30 cellular contexts compared by ENCODE assay signal in the genomic region with DNA sequence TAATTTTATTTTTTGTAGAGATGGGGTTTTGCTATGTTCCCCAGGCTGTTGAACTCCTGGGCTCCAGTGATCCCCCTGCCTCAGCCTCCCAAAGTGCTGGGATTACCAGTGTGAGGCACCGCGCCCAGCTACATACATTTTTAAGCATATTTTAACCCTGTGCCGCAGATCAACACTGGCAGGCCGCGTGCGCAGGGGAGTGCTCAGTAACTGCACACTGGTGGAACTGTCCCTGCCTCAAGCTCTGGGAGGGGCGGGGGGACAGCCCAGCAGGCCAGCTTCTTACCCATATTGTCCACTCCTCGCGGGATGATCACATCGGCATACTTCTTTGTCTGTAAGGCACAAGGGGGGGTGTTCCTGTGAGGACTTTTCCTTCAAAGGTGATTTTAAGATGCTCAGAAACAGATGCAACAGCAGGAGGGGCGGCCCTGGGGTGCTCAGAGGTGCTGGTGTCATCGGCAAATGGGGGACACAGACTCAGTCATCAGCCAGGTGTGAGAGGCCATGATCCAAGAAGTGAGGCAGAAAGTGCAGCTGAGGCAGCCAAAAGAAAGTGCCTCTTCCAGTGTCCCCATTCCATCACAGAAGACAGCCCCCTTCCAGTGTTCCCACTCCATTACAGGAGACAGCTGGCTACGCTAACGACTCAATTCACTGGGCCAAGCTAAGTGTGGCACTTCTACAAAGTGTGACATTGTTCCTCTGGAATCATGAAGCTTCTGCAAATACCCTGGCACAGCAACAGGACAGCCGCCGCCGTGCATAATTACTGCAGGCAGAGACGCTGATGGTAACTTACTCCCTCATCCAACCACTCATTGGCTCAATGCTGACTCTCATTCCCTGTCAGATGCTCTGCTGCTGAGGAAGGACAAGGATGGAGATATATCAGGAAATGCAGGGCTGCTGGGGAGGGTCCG. TPM values are rescaled to one million over a fixed set of nuclear protein-coding genes. Genes with fewer than 3 reads are reported as not detected.
A peak's percentile ranks its signal among the peaks of the same experiment; 100 is the strongest.
DNase-seq lines count a peak whose midpoint lies in the region; ATAC-seq and TF ChIP-seq lines count a peak whose summit lies in the region.
"Had no signal": no experiment of that assay in that cellular context is flagged by ENCODE, and none has a peak within 500 bp of the region (broad histone marks: within the 10 kb centered on the region; RNA-seq: fewer than 3 reads in every experiment).

No MANE protein-coding gene starts in this region.

- H3K36me3 ChIP-seq in neuronal stem cell (replicated peaks in 1 of 2; ENCODE audit: control insufficient read depth in 2 of 2, insufficient read depth in 2 of 2, low read length in 2 of 2): peaks cover 70 to 96% of the 10 kb centered on the region in 2 donors
- peaks cover 71 to 93% (median 87%) of the 10 kb centered on the region in 4 donors for H3K36me3 ChIP-seq in esophagus muscularis mucosa

- no peak for TF ChIP-seq EP300 in esophagus muscularis mucosa (IDR thresholded peaks at IDR 0.05)

- peaks cover 17% of the 10 kb centered on the region for H3K79me1 ChIP-seq in neuronal stem cell (ENCODE audit: low read depth, low read length)

- no peaks in the 10 kb centered on the region for H3K9me3 ChIP-seq in right cardiac atrium (ENCODE audit: control insufficient read depth, low read length)
- no peaks in the 10 kb centered on the region for H3K9me3 ChIP-seq in neuronal stem cell (replicated peaks in 1 of 2; ENCODE audit: control insufficient read depth in 2 of 2, insufficient read depth in 1 of 2, low read depth in 1 of 2, low read length in 2 of 2)
- H3K9me3 ChIP-seq in esophagus muscularis mucosa: no peaks in the 10 kb centered on the region
- H3K9me3 ChIP-seq: Peyer's patch, SJSA1 had no signal

- no peak overlapping the region for H3K4me2 ChIP-seq in neuronal stem cell (ENCODE audit: insufficient read depth, low read length, poor library complexity, severe bottlenecking)
- H3K4me2 ChIP-seq: GM23338 had no signal

- no peak overlapping the region for H3K4ac ChIP-seq in neuronal stem cell (ENCODE audit: low read length)

- H3K27ac ChIP-seq in right cardiac atrium (ENCODE audit: low read length) (no peak overlapping the region), neuronal stem cell (replicated peaks; ENCODE audit: low read length) (no peak overlapping the region), esophagus muscularis mucosa (replicated peaks in 1 of 4) (no peak overlapping the region)
- H3K27ac ChIP-seq: Peyer's patch, SJSA1 had no signal

- H3K27me3 Mint-ChIP-seq in nephron progenitor cell (ENCODE audit: low read depth, poor library complexity): no peaks in the 10 kb centered on the region
- H3K27me3 Mint-ChIP-seq: naive B cell, progenitor cell of endocrine pancreas had no signal

- H3K36me3 Mint-ChIP-seq in nephron progenitor cell (ENCODE audit: low read depth): peaks cover 35% of the 10 kb centered on the region

- peak in 2 of 3 donors; percentile 66 to 78 for DNase-seq in right cardiac atrium
- no peak for DNase-seq in Right ventricle myocardium inferior (ENCODE audit: missing footprints)
- DNase-seq in globus pallidus (ENCODE audit: low spot score): peak; percentile 82
- DNase-seq in neuronal stem cell (ENCODE audit: low spot score): no peak
- DNase-seq in nephron progenitor cell: no peak
- no peak for DNase-seq in esophagus muscularis mucosa (ENCODE audit: extremely low spot score)
- DNase-seq: activated CD4-positive, alpha-beta T cell treated with anti-CD3 and anti-CD28 coated beads for 1 hour; activated CD8-positive, alpha-beta memory T cell treated with anti-CD3 and anti-CD28 coated beads for 24 hours; activated gamma-delta T cell treated with Interleukin-2 at 50 U/mL for 16 hours; activated T-cell treated with anti-CD3 and anti-CD28 coated beads, Interleukin-2, amount 50 U/mL, for 1 hour; AML-193; dermis blood vessel endothelial cell; DMS53; glutamatergic neuron; Karpas-422; mesendoderm; MV-4-11; naive B cell; NCI-H146; Peyer's patch; stimulated activated CD8-positive, alpha-beta memory T cell treated with anti-CD3 and anti-CD28 coated beads, Interleukin-4, amount 100 ng/mL, for 48 hours had no signal

- no peak overlapping the region for H2BK12ac ChIP-seq in neuronal stem cell (ENCODE audit: low read length)

- no peak overlapping the region for H2BK5ac ChIP-seq in neuronal stem cell (ENCODE audit: low read length)

- H3K27ac Mint-ChIP-seq in nephron progenitor cell: no peak overlapping the region
- H3K27ac Mint-ChIP-seq: GM23338, progenitor cell of endocrine pancreas had no signal

- H3K9me3 Mint-ChIP-seq in nephron progenitor cell: no peaks in the 10 kb centered on the region
- H3K9me3 Mint-ChIP-seq: GM23338, naive B cell had no signal

- peaks cover 13% of the 10 kb centered on the region for H3K4me1 Mint-ChIP-seq in nephron progenitor cell

- no peak overlapping the region for H3K14ac ChIP-seq in neuronal stem cell (ENCODE audit: low read length)

- peak overlapping the region; percentile 94 for H3K23ac ChIP-seq in neuronal stem cell (ENCODE audit: low read depth, low read length, poor library complexity)

- ATAC-seq in right cardiac atrium: peak in 1 of 2 donors; percentile 23
- no peak for ATAC-seq in Right ventricle myocardium inferior
- no peak for ATAC-seq in HG02884 (IDR thresholded peaks at IDR 0.05; ENCODE audit: unreplicated experiment)
- no peak for ATAC-seq in HG03457 (IDR thresholded peaks at IDR 0.05; ENCODE audit: unreplicated experiment)
- ATAC-seq: GM23338 had no signal

- H3K4me3 Mint-ChIP-seq in nephron progenitor cell: no peak overlapping the region
- H3K4me3 Mint-ChIP-seq: GM23338 had no signal

- WGBS in right cardiac atrium: 80% methylated on average over 19 of the region's 19 CpGs
- no CpG with 5 or more reads among the region's 19 CpGs for whole genome bisulfite sequencing in neuronal stem cell (ENCODE audit: extremely low coverage in 2 of 2, insufficient read length in 2 of 2, insufficient replicate concordance in 1 of 2), 2 donors
- 86% methylated on average over 19 of the region's 19 CpGs for WGBS in esophagus muscularis mucosa

- no peak overlapping the region for H2BK15ac ChIP-seq in neuronal stem cell (ENCODE audit: low read length)

- H3K4me3 ChIP-seq in right cardiac atrium (ENCODE audit: low read length) (no peak overlapping the region), neuronal stem cell (ENCODE audit: low read length in 2 of 2) (no peak overlapping the region), esophagus muscularis mucosa (no peak overlapping the region)
- H3K4me3 ChIP-seq: GM23338, Peyer's patch, SJSA1 had no signal

- intact Hi-C loops in right cardiac atrium (cut with DNase I): no loop called here
- intact Hi-C loops in Right ventricle myocardium inferior (cut with DNase I): no loop called here
- intact Hi-C loops in esophagus muscularis mucosa (cut with DNase I): no loop called here

- H3K4me1 ChIP-seq in right cardiac atrium (ENCODE audit: control insufficient read depth, insufficient read depth, low read length): peaks cover 3% of the 10 kb centered on the region
- peaks cover 8% of the 10 kb centered on the region in 2 donors for H3K4me1 ChIP-seq in neuronal stem cell (ENCODE audit: control insufficient read depth in 2 of 2, insufficient read depth in 1 of 2, low read depth in 1 of 2, low read length in 2 of 2)
- H3K4me1 ChIP-seq in esophagus muscularis mucosa: peaks cover 11 to 18% (median 13%) of the 10 kb centered on the region in 4 donors

- H3K27me3 ChIP-seq in right cardiac atrium (ENCODE audit: control insufficient read depth, insufficient read depth) (no peaks in the 10 kb centered on the region), neuronal stem cell (ENCODE audit: control insufficient read depth in 3 of 3, insufficient read depth in 3 of 3, low read depth in 1 of 3, low read length in 3 of 3) (no peaks in the 10 kb centered on the region), esophagus muscularis mucosa (no peaks in the 10 kb centered on the region)
- H3K27me3 ChIP-seq: Peyer's patch, SJSA1 had no signal

- no peak overlapping the region for H2BK120ac ChIP-seq in neuronal stem cell (ENCODE audit: low read depth, low read length)

- peak overlapping the region; percentile 57 for H3K9ac ChIP-seq in neuronal stem cell (ENCODE audit: low read depth, low read length, poor library complexity)

- H2AFZ ChIP-seq in neuronal stem cell (ENCODE audit: low read length): no peak overlapping the region
- H2AFZ ChIP-seq: GM23338 had no signal

- no peak overlapping the region for H2AK5ac ChIP-seq in neuronal stem cell (ENCODE audit: low read depth, low read length)

- no peak overlapping the region for H4K8ac ChIP-seq in neuronal stem cell (ENCODE audit: low read depth, low read length)

- TF ChIP-seq POLR2A in esophagus muscularis mucosa (IDR thresholded peaks at IDR 0.05; ENCODE audit: low read depth): no peak

- no peak for TF ChIP-seq CTCF in nephron progenitor cell (IDR thresholded peaks at IDR 0.05)
- no peak for TF ChIP-seq CTCF in esophagus muscularis mucosa (IDR thresholded peaks at IDR 0.05)

- H4K91ac ChIP-seq in neuronal stem cell (ENCODE audit: low read depth, low read length, poor library complexity): no peak overlapping the region

- H3K18ac ChIP-seq in neuronal stem cell (ENCODE audit: low read length): no peak overlapping the region

RNA-seq across cellular contexts. Expression of a gene that starts 5.2 kb away (rescaled TPM):
- total RNA-seq in right cardiac atrium (10 to 100 TPM; 26.1 to 32.0 (median 27.9) TPM), Right ventricle myocardium inferior (23.5 TPM), esophagus muscularis mucosa (10 to 100 TPM; 47.3 to 63.9 (median 54.0) TPM)
- polyA plus RNA-seq in right cardiac atrium: 31.5 TPM
- 24.3 TPM for polyA plus RNA-seq in neuronal stem cell (2013, experiment 1 of 2)
- polyA plus RNA-seq in neuronal stem cell (2013, experiment 2 of 2): 26.2 TPM

RNA-seq across cellular contexts. Expression of a gene that starts 19.4 kb away (rescaled TPM):
- total RNA-seq in right cardiac atrium (not detected), Right ventricle myocardium inferior (not detected), esophagus muscularis mucosa (under 1 TPM in 1 of 4 donors, not detected in 3; 0.19 TPM)
- polyA plus RNA-seq in right cardiac atrium: not detected
- not detected for polyA plus RNA-seq in neuronal stem cell (2013, experiment 1 of 2)
- not detected for polyA plus RNA-seq in neuronal stem cell (2013, experiment 2 of 2)
- total RNA-seq: dermis blood vessel endothelial cell; NCI-H460; SJSA1; skeletal muscle tissue; T-helper 1 cell treated with Interleukin-12 subunit alpha and Interleukin-12 subunit beta and Interleukin-4 antibody, amounts not matched to agents 30 ng/mL and 1 ng/mL, for 36 hours; urinary bladder had no signal
- polyA plus RNA-seq: GM23338, urinary bladder had no signal

RNA-seq across cellular contexts. Expression of a gene that starts 23.2 kb away (rescaled TPM):
- total RNA-seq in right cardiac atrium (10 to 100 TPM; 17.3 to 21.9 (median 20.4) TPM), Right ventricle myocardium inferior (21.2 TPM), esophagus muscularis mucosa (10 to 100 TPM; 22.6 to 39.2 (median 25.0) TPM)
- polyA plus RNA-seq in right cardiac atrium: 18.4 TPM
- polyA plus RNA-seq in neuronal stem cell (2013, experiment 1 of 2): 25.6 TPM
- polyA plus RNA-seq in neuronal stem cell (2013, experiment 2 of 2): 24.1 TPM

Comparison
In these comparisons a context has a peak if more than half of its experiments do, and no peak if none do; other contexts are left out.
1. DNase-seq: peak in right cardiac atrium (2 of 3) and globus pallidus (single experiment); none in Right ventricle myocardium inferior (single experiment), neuronal stem cell (single experiment), nephron progenitor cell (single experiment) and esophagus muscularis mucosa (single experiment).